Comparison of ENCODE assay signal across 13 cellular contexts in genomic region chr10:124602121-124602561, GRCh38.
"Had no signal": no experiment of that assay in that cellular context is flagged by ENCODE, and none has a peak within 500 bp of the region (broad histone marks: within the 10 kb centered on the region; RNA-seq: fewer than 3 reads in every experiment).

No MANE protein-coding gene starts in this region.

- H3K27ac ChIP-seq: epithelial cell of prostate, gastroesophageal sphincter, transverse colon had no signal

- H3K4me1 Mint-ChIP-seq: activated naive CD4-positive, alpha-beta T cell treated with anti-CD3 and anti-CD28 coated beads, Interleukin-2, amount 50 U/mL, for 24 hours; nephron had no signal

- DNase-seq: effector memory CD8-positive, alpha-beta T cell; midbrain; stimulated activated CD4-positive, alpha-beta T cell treated with anti-CD3 and anti-CD28 coated beads, Interleukin-15, amount 100 ng/mL, for 24 hours; stimulated activated CD4-positive, alpha-beta T cell treated with anti-CD3 and anti-CD28 coated beads, Interleukin-4, amount 100 ng/mL, for 24 hours; transverse colon had no signal

- H3K36me3 Mint-ChIP-seq: activated naive CD4-positive, alpha-beta T cell treated with anti-CD3 and anti-CD28 coated beads, Interleukin-2, amount 50 U/mL, for 24 hours had no signal

- H3K4me3 Mint-ChIP-seq: activated naive CD4-positive, alpha-beta T cell treated with anti-CD3 and anti-CD28 coated beads, Interleukin-2, amount 50 U/mL, for 24 hours; central memory CD8-positive, alpha-beta T cell; effector memory CD8-positive, alpha-beta T cell; nephron; T-helper 2 cell treated with Interferon-gamma antibody and Interleukin-4, amounts not matched to agents 5 μg/mL and 100 μg/mL, for 36 hours had no signal

- H3K27me3 Mint-ChIP-seq: activated naive CD4-positive, alpha-beta T cell treated with anti-CD3 and anti-CD28 coated beads, Interleukin-2, amount 50 U/mL, for 24 hours; central memory CD8-positive, alpha-beta T cell; effector memory CD8-positive, alpha-beta T cell had no signal

- H3K9me3 Mint-ChIP-seq: activated naive CD4-positive, alpha-beta T cell treated with anti-CD3 and anti-CD28 coated beads, Interleukin-2, amount 50 U/mL, for 24 hours; activated T-helper 2 cell treated with anti-CD3 and anti-CD28 coated beads, Interferon-gamma antibody, Interleukin-2, Interleukin-4, amounts not matched to agents 10 μg/mL and 5 μg/mL and 100 μg/mL, durations not matched to agents 14 hours and 24 hours and 36 hours; central memory CD8-positive, alpha-beta T cell; effector memory CD8-positive, alpha-beta T cell; nephron; T-helper 2 cell treated with Interferon-gamma antibody and Interleukin-4, amounts not matched to agents 5 μg/mL and 100 μg/mL, for 36 hours had no signal

- ATAC-seq: activated CD4-positive, CD25-positive, alpha-beta regulatory T cell treated with anti-CD3 and anti-CD28 coated beads, Interleukin-2, amount 50 U/mL, for 24 hours; gastroesophageal sphincter had no signal

- H3K27ac Mint-ChIP-seq: activated naive CD4-positive, alpha-beta T cell treated with anti-CD3 and anti-CD28 coated beads, Interleukin-2, amount 50 U/mL, for 24 hours; activated T-helper 2 cell treated with anti-CD3 and anti-CD28 coated beads, Interferon-gamma antibody, Interleukin-2, Interleukin-4, amounts not matched to agents 10 μg/mL and 5 μg/mL and 100 μg/mL, durations not matched to agents 14 hours and 24 hours and 36 hours; nephron; T-helper 2 cell treated with Interferon-gamma antibody and Interleukin-4, amounts not matched to agents 5 μg/mL and 100 μg/mL, for 36 hours had no signal
